In genomic region chr19:8334458-8335342, GRCh38 we compare ENCODE assay signal across 9 cellular contexts. TPM values are rescaled to one million over a fixed set of nuclear protein-coding genes. Genes with fewer than 3 reads are reported as not detected.
DNase-seq lines count a peak whose midpoint lies in the region; TF ChIP-seq lines count a peak whose summit lies in the region.
"Had no signal": no experiment of that assay in that cellular context is flagged by ENCODE, and none has a peak within 500 bp of the region (broad histone marks: within the 10 kb centered on the region; RNA-seq: fewer than 3 reads in every experiment).

No MANE protein-coding gene starts in this region.

- peak overlapping the region; percentile 62 for H3K4me2 ChIP-seq in trophoblast cell (ENCODE audit: low read length)

- H3K27ac ChIP-seq in trophoblast cell (ENCODE audit: low read depth, low read length): no peak overlapping the region

- no CpG with 5 or more reads among the region's 117 CpGs for WGBS in trophoblast cell (ENCODE audit: extremely low coverage, insufficient coverage, insufficient read length)

- H3K14ac ChIP-seq in trophoblast cell (ENCODE audit: low read length): no peak overlapping the region

- H3K4me3 ChIP-seq in fibroblast of mammary gland (ENCODE audit: control insufficient read depth, low read depth, low read length) (no peak overlapping the region), trophoblast cell (ENCODE audit: low read depth, low read length) (peak overlapping the region; percentile 8)

- no peaks in the 10 kb centered on the region for H3K79me2 ChIP-seq in trophoblast cell (ENCODE audit: control insufficient read depth, insufficient read depth, low read length, poor library complexity)

- H3K27me3 ChIP-seq in trophoblast cell (ENCODE audit: insufficient read depth, low read length): peaks cover 33% of the 10 kb centered on the region

- H3K23ac ChIP-seq in trophoblast cell (ENCODE audit: low read length): no peak overlapping the region

- peak; percentile 36 to 63 for DNase-seq in NOMO-1 (lab: John Stamatoyannopoulos, UW; ENCODE audit: unreplicated experiment in 2 of 2)
- DNase-seq in NOMO-1 treated with dmso at 0.1 percent for 144 hours (lab: John Stamatoyannopoulos, UW; ENCODE audit: unreplicated experiment): no peak
- DNase-seq in LHCN-M2 (ENCODE audit: low read depth): peak; percentile 74
- DNase-seq in T1000 (lab: John Stamatoyannopoulos, UW): peak; percentile 44
- DNase-seq in fibroblast of mammary gland (ENCODE audit: low read depth): peak; percentile 62
- DNase-seq in trophoblast cell: peak; percentile 18 to 62
- DNase-seq in occipital lobe (lab: John Stamatoyannopoulos, UW): no peak
- no peak for DNase-seq in amniotic stem cell (lab: John Stamatoyannopoulos, UW)

- H3K36me3 ChIP-seq in trophoblast cell (ENCODE audit: control insufficient read depth in 1 of 2, insufficient read depth in 2 of 2, low read length in 2 of 2): no peaks in the 10 kb centered on the region

- no peak overlapping the region for H2BK120ac ChIP-seq in trophoblast cell (ENCODE audit: insufficient read depth, low read length, poor library complexity)

- H4K91ac ChIP-seq in trophoblast cell (ENCODE audit: low read depth, low read length): no peak overlapping the region

- no peak overlapping the region for H4K12ac ChIP-seq in trophoblast cell (ENCODE audit: low read depth, low read length)

- H4K8ac ChIP-seq in trophoblast cell (ENCODE audit: low read depth, low read length): no peak overlapping the region

- H3K4ac ChIP-seq in trophoblast cell (ENCODE audit: low read depth, low read length): no peak overlapping the region

- H3K79me1 ChIP-seq in trophoblast cell (ENCODE audit: low read length): peaks cover 2% of the 10 kb centered on the region

- TF ChIP-seq CTCF in fibroblast of mammary gland (conservative IDR thresholded peaks at IDR 0.05; ENCODE audit: control insufficient read depth, insufficient read depth, low read depth, low read length): no peak

- H3K18ac ChIP-seq in trophoblast cell (ENCODE audit: low read length): no peak overlapping the region

- peaks cover 10 to 12% of the 10 kb centered on the region in 2 experiments for H3K4me1 ChIP-seq in trophoblast cell (ENCODE audit: control insufficient read depth in 1 of 2, insufficient read depth in 2 of 2, low read length in 2 of 2)

- H2AFZ ChIP-seq in trophoblast cell (ENCODE audit: insufficient read depth, low read length, poor library complexity): peak overlapping the region; percentile 48

- H3K9me3 ChIP-seq in trophoblast cell (ENCODE audit: insufficient read depth, low read depth, low read length): no peaks in the 10 kb centered on the region

- no peak overlapping the region for H3K9ac ChIP-seq in trophoblast cell (ENCODE audit: low read length)

- H2BK12ac ChIP-seq in trophoblast cell (ENCODE audit: low read length): no peak overlapping the region

- no peak overlapping the region for H2AK5ac ChIP-seq in trophoblast cell (ENCODE audit: low read length)

- H2BK5ac ChIP-seq in trophoblast cell (ENCODE audit: low read depth, low read length, poor library complexity): no peak overlapping the region

RNA-seq across cellular contexts. Expression of gene KANK3, which starts 8.4 kb away (rescaled TPM):
- total RNA-seq in LHCN-M2 (2014; rRNA removed): 0.11 and 1.2 TPM in 2 replicates
- polyA plus RNA-seq in LHCN-M2 (2012): 0.02 TPM
- polyA plus RNA-seq in trophoblast cell (2013): 0.60 and 0.90 TPM in 2 replicates
- total RNA-seq in occipital lobe: 5.1 TPM

RNA-seq across cellular contexts. Expression of gene RPS28, which starts 13.4 kb away (rescaled TPM):
- total RNA-seq in LHCN-M2 (2014; rRNA removed) (119 and 242 TPM in 2 replicates), occipital lobe (161 TPM)
- 1,568 TPM for polyA plus RNA-seq in LHCN-M2 (2012)
- polyA plus RNA-seq in trophoblast cell (2013): 1,437 and 1,442 TPM in 2 replicates

RNA-seq across cellular contexts. Expression of gene NDUFA7, which starts 13.5 kb away (rescaled TPM):
- total RNA-seq in LHCN-M2 (2014; rRNA removed) (22.7 and 34.9 TPM in 2 replicates), occipital lobe (10.5 TPM)
- 138 TPM for polyA plus RNA-seq in LHCN-M2 (2012)
- 113 and 115 TPM in 2 replicates for polyA plus RNA-seq in trophoblast cell (2013)

RNA-seq across cellular contexts. Expression of gene CD320, which starts 26.5 kb away (rescaled TPM):
- 157 and 165 TPM in 2 replicates for total RNA-seq in LHCN-M2 (2014; rRNA removed)
- 38.7 TPM for polyA plus RNA-seq in LHCN-M2 (2012)
- 15.3 and 16.3 TPM in 2 replicates for polyA plus RNA-seq in trophoblast cell (2013)
- total RNA-seq in occipital lobe: 13.4 TPM

RNA-seq across cellular contexts. Expression of gene ANGPTL4, which starts 29.3 kb away (rescaled TPM):
- 48.7 and 82.3 TPM in 2 replicates for total RNA-seq in LHCN-M2 (2014; rRNA removed)
- 41.9 TPM for polyA plus RNA-seq in LHCN-M2 (2012)
- polyA plus RNA-seq in trophoblast cell (2013): 4.1 and 4.3 TPM in 2 replicates
- total RNA-seq in occipital lobe: 0.94 TPM
- total RNA-seq: CD8-positive, alpha-beta memory T cell had no signal

Comparison
In these comparisons a context has a peak if more than half of its experiments do, and no peak if none do; other contexts are left out.
1. DNase-seq: peak in NOMO-1 (2 of 2), LHCN-M2 (single experiment), T1000 (single experiment), fibroblast of mammary gland (single experiment) and trophoblast cell (2 of 2); none in NOMO-1 treated with dmso at 0.1 percent for 144 hours (single experiment), occipital lobe (single experiment) and amniotic stem cell (single experiment).